Comparison of ENCODE assay signal across 2 cellular contexts in the genomic region with DNA sequence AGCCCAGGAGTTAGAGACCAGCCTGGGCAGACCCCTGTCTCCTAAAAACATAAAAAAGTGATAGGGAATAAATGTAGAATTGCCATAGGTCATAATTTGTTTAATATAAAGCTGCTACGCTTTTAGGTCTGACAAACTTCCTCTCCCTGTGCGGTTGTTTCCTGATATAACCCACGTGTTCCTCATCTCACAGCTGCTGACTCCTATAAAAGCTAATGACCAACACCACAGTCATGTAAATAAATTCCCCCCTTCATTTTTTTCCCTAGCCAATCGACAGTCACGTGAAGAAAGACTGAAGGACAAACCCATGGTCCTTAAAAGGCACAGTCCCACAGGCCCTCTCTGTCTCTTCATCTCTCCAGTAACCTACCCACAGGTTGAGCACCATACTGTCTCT.
TF ChIP-seq lines count a peak whose summit lies in the region.

No MANE protein-coding gene starts in this region.

TF ChIP-seq in liver, 16 proteins besides CTCF, POLR2A, EP300 and RAD21:
- TF ChIP-seq SP1 (IDR thresholded peaks at IDR 0.05) (no peak), RXRA (IDR thresholded peaks at IDR 0.05) (no peak), HNF4A (conservative IDR thresholded peaks at IDR 0.05) (no peak), TAF1 (conservative IDR thresholded peaks at IDR 0.05) (no peak), NR2F2 (IDR thresholded peaks at IDR 0.05) (no peak), FOXA1 (IDR thresholded peaks at IDR 0.05) (no peak), HNF4G (IDR thresholded peaks at IDR 0.05) (no peak), EGR1 (IDR thresholded peaks at IDR 0.05; ENCODE audit: low read depth in 2 of 2) (no peak)
- TF ChIP-seq, protein P1, sequence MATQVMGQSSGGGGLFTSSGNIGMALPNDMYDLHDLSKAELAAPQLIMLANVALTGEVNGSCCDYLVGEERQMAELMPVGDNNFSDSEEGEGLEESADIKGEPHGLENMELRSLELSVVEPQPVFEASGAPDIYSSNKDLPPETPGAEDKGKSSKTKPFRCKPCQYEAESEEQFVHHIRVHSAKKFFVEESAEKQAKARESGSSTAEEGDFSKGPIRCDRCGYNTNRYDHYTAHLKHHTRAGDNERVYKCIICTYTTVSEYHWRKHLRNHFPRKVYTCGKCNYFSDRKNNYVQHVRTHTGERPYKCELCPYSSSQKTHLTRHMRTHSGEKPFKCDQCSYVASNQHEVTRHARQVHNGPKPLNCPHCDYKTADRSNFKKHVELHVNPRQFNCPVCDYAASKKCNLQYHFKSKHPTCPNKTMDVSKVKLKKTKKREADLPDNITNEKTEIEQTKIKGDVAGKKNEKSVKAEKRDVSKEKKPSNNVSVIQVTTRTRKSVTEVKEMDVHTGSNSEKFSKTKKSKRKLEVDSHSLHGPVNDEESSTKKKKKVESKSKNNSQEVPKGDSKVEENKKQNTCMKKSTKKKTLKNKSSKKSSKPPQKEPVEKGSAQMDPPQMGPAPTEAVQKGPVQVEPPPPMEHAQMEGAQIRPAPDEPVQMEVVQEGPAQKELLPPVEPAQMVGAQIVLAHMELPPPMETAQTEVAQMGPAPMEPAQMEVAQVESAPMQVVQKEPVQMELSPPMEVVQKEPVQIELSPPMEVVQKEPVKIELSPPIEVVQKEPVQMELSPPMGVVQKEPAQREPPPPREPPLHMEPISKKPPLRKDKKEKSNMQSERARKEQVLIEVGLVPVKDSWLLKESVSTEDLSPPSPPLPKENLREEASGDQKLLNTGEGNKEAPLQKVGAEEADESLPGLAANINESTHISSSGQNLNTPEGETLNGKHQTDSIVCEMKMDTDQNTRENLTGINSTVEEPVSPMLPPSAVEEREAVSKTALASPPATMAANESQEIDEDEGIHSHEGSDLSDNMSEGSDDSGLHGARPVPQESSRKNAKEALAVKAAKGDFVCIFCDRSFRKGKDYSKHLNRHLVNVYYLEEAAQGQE (IDR thresholded peaks at IDR 0.05): no peak
- TF ChIP-seq, protein P2, sequence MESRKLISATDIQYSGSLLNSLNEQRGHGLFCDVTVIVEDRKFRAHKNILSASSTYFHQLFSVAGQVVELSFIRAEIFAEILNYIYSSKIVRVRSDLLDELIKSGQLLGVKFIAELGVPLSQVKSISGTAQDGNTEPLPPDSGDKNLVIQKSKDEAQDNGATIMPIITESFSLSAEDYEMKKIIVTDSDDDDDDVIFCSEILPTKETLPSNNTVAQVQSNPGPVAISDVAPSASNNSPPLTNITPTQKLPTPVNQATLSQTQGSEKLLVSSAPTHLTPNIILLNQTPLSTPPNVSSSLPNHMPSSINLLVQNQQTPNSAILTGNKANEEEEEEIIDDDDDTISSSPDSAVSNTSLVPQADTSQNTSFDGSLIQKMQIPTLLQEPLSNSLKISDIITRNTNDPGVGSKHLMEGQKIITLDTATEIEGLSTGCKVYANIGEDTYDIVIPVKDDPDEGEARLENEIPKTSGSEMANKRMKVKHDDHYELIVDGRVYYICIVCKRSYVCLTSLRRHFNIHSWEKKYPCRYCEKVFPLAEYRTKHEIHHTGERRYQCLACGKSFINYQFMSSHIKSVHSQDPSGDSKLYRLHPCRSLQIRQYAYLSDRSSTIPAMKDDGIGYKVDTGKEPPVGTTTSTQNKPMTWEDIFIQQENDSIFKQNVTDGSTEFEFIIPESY (IDR thresholded peaks at IDR 0.05): no peak

TF ChIP-seq in HepG2, 621 proteins besides CTCF, POLR2A, EP300 and RAD21:
- TF ChIP-seq KLF16 (CRISPR knock-in tag; IDR thresholded peaks at IDR 0.05) (no peak), ZNF136 (CRISPR knock-in tag; IDR thresholded peaks at IDR 0.05; ENCODE audit: low read depth) (no peak), ZBTB38 (CRISPR knock-in tag; IDR thresholded peaks at IDR 0.05) (no peak), YEATS2 (CRISPR knock-in tag; IDR thresholded peaks at IDR 0.05; ENCODE audit: borderline replicate concordance) (no peak), DPF2 (CRISPR knock-in tag; IDR thresholded peaks at IDR 0.05; ENCODE audit: borderline replicate concordance, low read depth) (no peak), SMYD3 (CRISPR knock-in tag; IDR thresholded peaks at IDR 0.05) (no peak), BHLHE40 (IDR thresholded peaks at IDR 0.05; ENCODE audit: low read length) (no peak), TCF7 (IDR thresholded peaks at IDR 0.05; ENCODE audit: low read depth) (no peak), NR2F1 (CRISPR knock-in tag; IDR thresholded peaks at IDR 0.05) (no peak), RXRB (CRISPR knock-in tag; IDR thresholded peaks at IDR 0.05; ENCODE audit: borderline replicate concordance) (no peak), NRL (CRISPR knock-in tag; IDR thresholded peaks at IDR 0.05; ENCODE audit: borderline replicate concordance) (no peak), ZNF589 (CRISPR knock-in tag; conservative IDR thresholded peaks at IDR 0.05) (no peak)
- TF ChIP-seq, protein P3, sequence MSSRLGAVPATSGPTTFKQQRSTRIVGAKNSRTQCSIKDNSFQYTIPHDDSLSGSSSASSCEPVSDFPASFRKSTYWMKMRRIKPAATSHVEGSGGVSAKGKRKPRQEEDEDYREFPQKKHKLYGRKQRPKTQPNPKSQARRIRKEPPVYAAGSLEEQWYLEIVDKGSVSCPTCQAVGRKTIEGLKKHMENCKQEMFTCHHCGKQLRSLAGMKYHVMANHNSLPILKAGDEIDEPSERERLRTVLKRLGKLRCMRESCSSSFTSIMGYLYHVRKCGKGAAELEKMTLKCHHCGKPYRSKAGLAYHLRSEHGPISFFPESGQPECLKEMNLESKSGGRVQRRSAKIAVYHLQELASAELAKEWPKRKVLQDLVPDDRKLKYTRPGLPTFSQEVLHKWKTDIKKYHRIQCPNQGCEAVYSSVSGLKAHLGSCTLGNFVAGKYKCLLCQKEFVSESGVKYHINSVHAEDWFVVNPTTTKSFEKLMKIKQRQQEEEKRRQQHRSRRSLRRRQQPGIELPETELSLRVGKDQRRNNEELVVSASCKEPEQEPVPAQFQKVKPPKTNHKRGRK (CRISPR knock-in tag; IDR thresholded peaks at IDR 0.05): no peak
- TF ChIP-seq, protein P4, sequence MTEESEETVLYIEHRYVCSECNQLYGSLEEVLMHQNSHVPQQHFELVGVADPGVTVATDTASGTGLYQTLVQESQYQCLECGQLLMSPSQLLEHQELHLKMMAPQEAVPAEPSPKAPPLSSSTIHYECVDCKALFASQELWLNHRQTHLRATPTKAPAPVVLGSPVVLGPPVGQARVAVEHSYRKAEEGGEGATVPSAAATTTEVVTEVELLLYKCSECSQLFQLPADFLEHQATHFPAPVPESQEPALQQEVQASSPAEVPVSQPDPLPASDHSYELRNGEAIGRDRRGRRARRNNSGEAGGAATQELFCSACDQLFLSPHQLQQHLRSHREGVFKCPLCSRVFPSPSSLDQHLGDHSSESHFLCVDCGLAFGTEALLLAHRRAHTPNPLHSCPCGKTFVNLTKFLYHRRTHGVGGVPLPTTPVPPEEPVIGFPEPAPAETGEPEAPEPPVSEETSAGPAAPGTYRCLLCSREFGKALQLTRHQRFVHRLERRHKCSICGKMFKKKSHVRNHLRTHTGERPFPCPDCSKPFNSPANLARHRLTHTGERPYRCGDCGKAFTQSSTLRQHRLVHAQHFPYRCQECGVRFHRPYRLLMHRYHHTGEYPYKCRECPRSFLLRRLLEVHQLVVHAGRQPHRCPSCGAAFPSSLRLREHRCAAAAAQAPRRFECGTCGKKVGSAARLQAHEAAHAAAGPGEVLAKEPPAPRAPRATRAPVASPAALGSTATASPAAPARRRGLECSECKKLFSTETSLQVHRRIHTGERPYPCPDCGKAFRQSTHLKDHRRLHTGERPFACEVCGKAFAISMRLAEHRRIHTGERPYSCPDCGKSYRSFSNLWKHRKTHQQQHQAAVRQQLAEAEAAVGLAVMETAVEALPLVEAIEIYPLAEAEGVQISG (CRISPR knock-in tag; IDR thresholded peaks at IDR 0.05): no peak
- TF ChIP-seq, protein P5, sequence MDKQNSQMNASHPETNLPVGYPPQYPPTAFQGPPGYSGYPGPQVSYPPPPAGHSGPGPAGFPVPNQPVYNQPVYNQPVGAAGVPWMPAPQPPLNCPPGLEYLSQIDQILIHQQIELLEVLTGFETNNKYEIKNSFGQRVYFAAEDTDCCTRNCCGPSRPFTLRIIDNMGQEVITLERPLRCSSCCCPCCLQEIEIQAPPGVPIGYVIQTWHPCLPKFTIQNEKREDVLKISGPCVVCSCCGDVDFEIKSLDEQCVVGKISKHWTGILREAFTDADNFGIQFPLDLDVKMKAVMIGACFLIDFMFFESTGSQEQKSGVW (CRISPR knock-in tag; IDR thresholded peaks at IDR 0.05; ENCODE audit: borderline replicate concordance): no peak
- TF ChIP-seq, protein P6, sequence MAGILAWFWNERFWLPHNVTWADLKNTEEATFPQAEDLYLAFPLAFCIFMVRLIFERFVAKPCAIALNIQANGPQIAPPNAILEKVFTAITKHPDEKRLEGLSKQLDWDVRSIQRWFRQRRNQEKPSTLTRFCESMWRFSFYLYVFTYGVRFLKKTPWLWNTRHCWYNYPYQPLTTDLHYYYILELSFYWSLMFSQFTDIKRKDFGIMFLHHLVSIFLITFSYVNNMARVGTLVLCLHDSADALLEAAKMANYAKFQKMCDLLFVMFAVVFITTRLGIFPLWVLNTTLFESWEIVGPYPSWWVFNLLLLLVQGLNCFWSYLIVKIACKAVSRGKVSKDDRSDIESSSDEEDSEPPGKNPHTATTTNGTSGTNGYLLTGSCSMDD (CRISPR knock-in tag; IDR thresholded peaks at IDR 0.05): no peak
- TF ChIP-seq, protein P7, sequence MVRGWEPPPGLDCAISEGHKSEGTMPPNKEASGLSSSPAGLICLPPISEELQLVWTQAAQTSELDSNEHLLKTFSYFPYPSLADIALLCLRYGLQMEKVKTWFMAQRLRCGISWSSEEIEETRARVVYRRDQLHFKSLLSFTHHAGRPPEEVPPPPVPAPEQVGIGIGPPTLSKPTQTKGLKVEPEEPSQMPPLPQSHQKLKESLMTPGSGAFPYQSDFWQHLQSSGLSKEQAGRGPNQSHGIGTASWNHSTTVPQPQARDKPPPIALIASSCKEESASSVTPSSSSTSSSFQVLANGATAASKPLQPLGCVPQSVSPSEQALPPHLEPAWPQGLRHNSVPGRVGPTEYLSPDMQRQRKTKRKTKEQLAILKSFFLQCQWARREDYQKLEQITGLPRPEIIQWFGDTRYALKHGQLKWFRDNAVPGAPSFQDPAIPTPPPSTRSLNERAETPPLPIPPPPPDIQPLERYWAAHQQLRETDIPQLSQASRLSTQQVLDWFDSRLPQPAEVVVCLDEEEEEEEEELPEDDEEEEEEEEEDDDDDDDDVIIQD (CRISPR knock-in tag; IDR thresholded peaks at IDR 0.05; ENCODE audit: low read depth): no peak
- TF ChIP-seq, protein P8, sequence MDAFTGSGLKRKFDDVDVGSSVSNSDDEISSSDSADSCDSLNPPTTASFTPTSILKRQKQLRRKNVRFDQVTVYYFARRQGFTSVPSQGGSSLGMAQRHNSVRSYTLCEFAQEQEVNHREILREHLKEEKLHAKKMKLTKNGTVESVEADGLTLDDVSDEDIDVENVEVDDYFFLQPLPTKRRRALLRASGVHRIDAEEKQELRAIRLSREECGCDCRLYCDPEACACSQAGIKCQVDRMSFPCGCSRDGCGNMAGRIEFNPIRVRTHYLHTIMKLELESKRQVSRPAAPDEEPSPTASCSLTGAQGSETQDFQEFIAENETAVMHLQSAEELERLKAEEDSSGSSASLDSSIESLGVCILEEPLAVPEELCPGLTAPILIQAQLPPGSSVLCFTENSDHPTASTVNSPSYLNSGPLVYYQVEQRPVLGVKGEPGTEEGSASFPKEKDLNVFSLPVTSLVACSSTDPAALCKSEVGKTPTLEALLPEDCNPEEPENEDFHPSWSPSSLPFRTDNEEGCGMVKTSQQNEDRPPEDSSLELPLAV (CRISPR knock-in tag; conservative IDR thresholded peaks at IDR 0.05; ENCODE audit: low read depth): no peak
- TF ChIP-seq, protein P9, sequence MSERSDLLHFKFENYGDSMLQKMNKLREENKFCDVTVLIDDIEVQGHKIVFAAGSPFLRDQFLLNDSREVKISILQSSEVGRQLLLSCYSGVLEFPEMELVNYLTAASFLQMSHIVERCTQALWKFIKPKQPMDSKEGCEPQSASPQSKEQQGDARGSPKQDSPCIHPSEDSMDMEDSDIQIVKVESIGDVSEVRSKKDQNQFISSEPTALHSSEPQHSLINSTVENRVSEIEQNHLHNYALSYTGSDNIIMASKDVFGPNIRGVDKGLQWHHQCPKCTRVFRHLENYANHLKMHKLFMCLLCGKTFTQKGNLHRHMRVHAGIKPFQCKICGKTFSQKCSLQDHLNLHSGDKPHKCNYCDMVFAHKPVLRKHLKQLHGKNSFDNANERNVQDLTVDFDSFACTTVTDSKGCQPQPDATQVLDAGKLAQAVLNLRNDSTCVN (CRISPR knock-in tag; IDR thresholded peaks at IDR 0.05; ENCODE audit: borderline replicate concordance): no peak
